Comparison of ENCODE assay signal across 9 cellular contexts in the genomic region with DNA sequence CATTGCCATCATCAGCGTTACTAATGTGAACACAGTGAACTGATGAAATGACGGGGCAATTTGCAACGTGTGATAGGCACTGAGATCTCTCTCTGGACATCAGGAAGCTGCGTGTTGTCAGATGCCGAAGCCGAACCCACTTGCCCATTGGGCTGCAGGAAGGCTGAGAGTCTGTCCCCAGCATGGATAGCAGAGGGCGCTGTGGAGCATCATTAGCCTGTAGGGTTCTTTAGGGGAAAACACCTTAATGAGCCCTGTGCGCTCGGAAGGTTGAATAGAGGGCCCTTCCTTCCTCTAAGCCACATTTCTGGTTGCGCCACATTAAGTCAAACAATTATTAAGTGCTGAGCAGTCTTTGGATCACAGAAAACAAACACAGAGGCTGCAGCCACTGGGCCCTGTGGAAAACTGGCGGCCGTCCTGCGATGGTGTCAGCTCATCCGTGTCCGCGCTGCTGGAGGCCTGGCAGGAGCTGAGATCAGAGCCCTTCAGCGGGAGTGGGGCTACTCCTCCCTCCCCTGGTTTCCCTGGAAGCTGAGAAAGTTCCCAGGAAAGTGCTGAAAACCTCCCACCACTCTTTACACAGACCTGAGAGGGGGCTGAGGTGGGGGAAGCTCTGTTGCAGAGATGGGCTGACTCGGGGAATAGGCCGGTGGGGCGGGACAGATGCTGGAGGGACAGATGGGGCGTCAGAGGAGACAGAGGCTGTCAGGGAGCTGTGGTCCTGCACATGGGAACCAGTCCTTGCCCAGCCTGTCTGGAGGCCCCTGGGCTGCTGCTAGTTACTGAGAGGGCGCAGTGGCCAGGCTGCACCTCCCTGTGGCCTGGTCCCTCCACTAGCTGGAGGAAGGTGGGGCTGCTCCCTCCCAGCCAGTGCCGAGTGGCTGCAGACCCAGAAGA. TPM values are rescaled to one million over a fixed set of nuclear protein-coding genes. Genes with fewer than 3 reads are reported as not detected.
DNase-seq lines count a peak whose midpoint lies in the region; ATAC-seq and TF ChIP-seq lines count a peak whose summit lies in the region.
"Had no signal": no experiment of that assay in that cellular context is flagged by ENCODE, and none has a peak within 500 bp of the region (broad histone marks: within the 10 kb centered on the region; RNA-seq: fewer than 3 reads in every experiment).

No MANE protein-coding gene starts in this region.

- no peaks in the 10 kb centered on the region for H3K79me2 ChIP-seq in SK-N-SH (ENCODE audit: insufficient read depth)

- no peaks in the 10 kb centered on the region for H3K27me3 ChIP-seq in SK-N-SH (ENCODE audit: insufficient read depth)
- H3K27me3 ChIP-seq: BLaER1 had no signal

- CTCF ChIA-PET in SK-N-SH (lab: Yijun Ruan, JAX): interaction anchor here (0.9 to 1.3 kb wide), 4 partner anchors 13 to 201 kb away, joined by 3 to 5 read pairs (median 3); a partner anchor contains a TSS

- no peak overlapping the region for H3K27ac ChIP-seq in SK-N-SH (ENCODE audit: low read depth in 2 of 2, low read length in 1 of 2)
- H3K27ac ChIP-seq: BLaER1 had no signal

- H3K4me1 ChIP-seq in SK-N-SH (ENCODE audit: control insufficient read depth in 1 of 2, insufficient read depth in 2 of 2, low read depth in 1 of 2, low read length in 1 of 2): no peaks in the 10 kb centered on the region

- TF ChIP-seq CTCF in SK-N-SH (IDR thresholded peaks at IDR 0.05): no peak

- no peaks in the 10 kb centered on the region for H4K20me1 ChIP-seq in SK-N-SH (ENCODE audit: insufficient read depth)
- H4K20me1 ChIP-seq: BLaER1 had no signal

- peak; percentile 47 for TF ChIP-seq RAD21 in SK-N-SH (IDR thresholded peaks at IDR 0.05; ENCODE audit: low read length)

- peak overlapping the region in 1 of 2 experiments; percentile 49; a peak in 1 of 4 replicates for H3K4me3 ChIP-seq in SK-N-SH (ENCODE audit: low read depth in 2 of 2, low read length in 1 of 2)
- H3K4me3 ChIP-seq: BLaER1 had no signal

- H3K36me3 ChIP-seq in SK-N-SH (replicated peaks in 1 of 2; ENCODE audit: control insufficient read depth in 1 of 2, insufficient read depth in 2 of 2, low read length in 1 of 2): no peaks in the 10 kb centered on the region
- H3K36me3 ChIP-seq: BLaER1 had no signal

- 51% methylated on average over 12 of the region's 23 CpGs for WGBS in SK-N-SH (ENCODE audit: low lambda C conversion rate)

- H2AFZ ChIP-seq in SK-N-SH (ENCODE audit: low read depth): no peak overlapping the region

- H3K9me3 ChIP-seq in SK-N-SH: no peaks in the 10 kb centered on the region
- H3K9me3 ChIP-seq: BLaER1 had no signal

- ATAC-seq in SK-N-SH treated with all-trans-retinoic acid at 6 μM for 48 hours (no peak), left lobe of liver (peak; percentile 94), HG02885 (IDR thresholded peaks at IDR 0.05; ENCODE audit: poor library complexity, unreplicated experiment) (no peak)

- no peak overlapping the region for H3K4me2 ChIP-seq in SK-N-SH
- H3K4me2 ChIP-seq: BLaER1 had no signal

- POLR2A ChIA-PET in SK-N-SH (lab: Yijun Ruan, JAX): interaction anchor here (0.6 kb wide), 1 partner anchor 11 kb away, joined by 3 read pairs; no protein-coding TSS in a partner anchor

- no peak overlapping the region for H3K9ac ChIP-seq in SK-N-SH
- H3K9ac ChIP-seq: BLaER1 had no signal

- no peaks in the 10 kb centered on the region for H3K9me2 ChIP-seq in SK-N-SH

- DNase-seq in SK-N-SH (peak; percentile 55), NCI-H2227 treated with DMSO at 0.1 percent for 48 hours (lab: John Stamatoyannopoulos, UW) (peak; percentile 62), cerebellar cortex (ENCODE audit: low spot score) (peak; percentile 82), left lobe of liver (ENCODE audit: low spot score) (peak; percentile 64)
- peak; percentile 79 for DNase-seq in activated CD4-positive, alpha-beta T cell treated with anti-CD3 and anti-CD28 coated beads for 1 hour
- DNase-seq in stimulated activated CD4-positive, alpha-beta T cell treated with anti-CD3 and anti-CD28 coated beads, Interleukin-4, amount 100 ng/mL, for 48 hours (ENCODE audit: low read depth in 2 of 2): peak; percentile 75 to 80

- no peak for TF ChIP-seq EP300 in SK-N-SH (IDR thresholded peaks at IDR 0.05; ENCODE audit: borderline replicate concordance in 1 of 2, low read depth in 1 of 2, low read length in 1 of 2)

- no peaks in the 10 kb centered on the region for H3F3A ChIP-seq in SK-N-SH (replicated peaks; ENCODE audit: insufficient read depth)

TF ChIP-seq in SK-N-SH, 30 proteins besides CTCF, POLR2A, EP300 and RAD21:
- peak; percentile 26; the same call in 1 of the 2 replicates for TF ChIP-seq SMC3 (IDR thresholded peaks at IDR 0.05; ENCODE audit: low read depth, low read length)
- TF ChIP-seq POLR2AphosphoS5 (IDR thresholded peaks at IDR 0.05; ENCODE audit: low read depth, low read length): no peak

TF ChIP-seq in SK-N-SH treated with all-trans-retinoic acid at 6 μM for 48 hours, 23 proteins besides CTCF, POLR2A, EP300 and RAD21:
- no peak for TF ChIP-seq RARB (CRISPR knock-in tag; IDR thresholded peaks at IDR 0.05)

RNA-seq across cellular contexts. Expression of a gene that starts 12.7 kb away (rescaled TPM):
- not detected in 2 replicates for polyA plus RNA-seq in SK-N-SH (2012; rRNA removed)
- not detected in 2 replicates for polyA plus RNA-seq in SK-N-SH (2012; cell fraction: cytosol; rRNA removed)
- not detected in 2 replicates for polyA plus RNA-seq in SK-N-SH (2012; cell fraction: nucleus; rRNA removed)
- 0.25 TPM for total RNA-seq in left lobe of liver

RNA-seq across cellular contexts. Expression of a gene that starts 22.9 kb away (rescaled TPM):
- polyA plus RNA-seq in SK-N-SH (2012; rRNA removed): not detected in 2 replicates
- not detected in 2 replicates for polyA plus RNA-seq in SK-N-SH (2012; cell fraction: cytosol; rRNA removed)
- not detected in 2 replicates for polyA plus RNA-seq in SK-N-SH (2012; cell fraction: nucleus; rRNA removed)
- 4.1 TPM for total RNA-seq in left lobe of liver

RNA-seq across cellular contexts. Expression of a gene that starts 28.3 kb away (rescaled TPM):
- not detected in 2 replicates for polyA plus RNA-seq in SK-N-SH (2012; rRNA removed)
- polyA plus RNA-seq in SK-N-SH (2012; cell fraction: cytosol; rRNA removed): not detected in 2 replicates
- polyA plus RNA-seq in SK-N-SH (2012; cell fraction: nucleus; rRNA removed): 0.19 TPM in 1 of 2 replicates, not detected in the other
- total RNA-seq in left lobe of liver: 0.83 TPM

RNA-seq across cellular contexts. Expression of a gene that starts 57.8 kb away (rescaled TPM):
- polyA plus RNA-seq in SK-N-SH (2012; rRNA removed): not detected in 2 replicates
- polyA plus RNA-seq in SK-N-SH (2012; cell fraction: cytosol; rRNA removed): not detected in 2 replicates
- not detected in 2 replicates for polyA plus RNA-seq in SK-N-SH (2012; cell fraction: nucleus; rRNA removed)
- total RNA-seq in left lobe of liver: 1.0 TPM
